13 cellular contexts compared by ENCODE assay signal in the genomic region with DNA sequence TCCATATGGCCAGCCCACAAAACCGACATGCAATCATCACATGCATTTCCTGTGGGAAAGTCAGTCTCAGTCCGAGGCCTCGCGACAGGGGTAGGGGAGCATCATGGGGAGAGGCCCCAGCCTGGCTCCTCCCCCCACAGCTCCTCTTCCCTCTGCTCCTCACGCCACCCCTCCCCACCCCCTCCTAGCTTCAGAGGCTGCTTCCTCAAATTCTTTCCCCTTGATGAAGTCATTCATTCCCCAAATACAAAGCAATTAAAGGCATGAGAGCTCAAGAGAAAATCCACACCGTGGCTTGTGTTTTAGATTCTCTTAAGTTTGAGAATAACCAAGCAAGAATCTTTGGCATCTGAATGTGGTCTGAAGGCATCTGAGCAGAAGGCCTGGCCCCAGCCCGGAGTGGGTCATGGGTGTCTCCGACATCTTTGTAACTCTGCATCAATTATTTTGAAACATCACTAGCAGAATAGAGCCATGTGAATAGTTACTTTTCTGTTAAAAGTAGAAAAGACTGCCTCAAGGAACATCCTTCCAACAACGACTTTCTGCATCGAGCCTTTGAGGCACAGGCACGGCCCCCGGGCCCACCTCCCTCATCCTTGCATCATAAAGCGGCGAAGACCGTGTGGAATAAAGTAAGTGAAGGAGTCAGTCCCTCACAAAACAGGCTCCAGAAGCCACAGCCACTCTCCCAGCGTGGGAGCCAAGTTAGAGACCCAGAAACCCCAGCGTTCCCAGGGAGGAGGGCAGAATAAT.
DNase-seq lines count a peak whose midpoint lies in the region; TF ChIP-seq lines count a peak whose summit lies in the region.
"Had no signal": no experiment of that assay in that cellular context is flagged by ENCODE, and none has a peak within 500 bp of the region (broad histone marks: within the 10 kb centered on the region; RNA-seq: fewer than 3 reads in every experiment).

No MANE protein-coding gene starts in this region.

- no peak for TF ChIP-seq CTCF in mammary epithelial cell (conservative IDR thresholded peaks at IDR 0.05 in 1 of 2, IDR thresholded peaks at IDR 0.05 in 1 of 2; ENCODE audit: extremely low read depth in 1 of 2, insufficient read depth in 1 of 2, low read depth in 1 of 2, low read length in 2 of 2)

- no peaks in the 10 kb centered on the region for H3K36me3 ChIP-seq in ectodermal cell (ENCODE audit: control insufficient read depth, insufficient read depth, low read length)
- no peaks in the 10 kb centered on the region for H3K36me3 ChIP-seq in mammary epithelial cell (ENCODE audit: insufficient read depth, low read length)

- CTCF ChIA-PET in mammary epithelial cell (lab: Charles Lee; ENCODE audit: low non-redundant PET): no interaction called here

- H3K4me2 ChIP-seq in mammary epithelial cell (ENCODE audit: insufficient read depth, low read depth, low read length): no peak overlapping the region

- no peak overlapping the region for H3K9ac ChIP-seq in mammary epithelial cell (ENCODE audit: insufficient read depth, low read length)

- H3K79me2 ChIP-seq in mammary epithelial cell (ENCODE audit: insufficient read depth, low read length): no peaks in the 10 kb centered on the region

- H4K20me1 ChIP-seq in mammary epithelial cell (ENCODE audit: insufficient read depth, low read length): no peaks in the 10 kb centered on the region

- no peak overlapping the region for H3K4me3 ChIP-seq in ectodermal cell (ENCODE audit: insufficient read depth, low read depth, low read length)
- H3K4me3 ChIP-seq in mammary epithelial cell (replicated peaks in 1 of 3; ENCODE audit: insufficient read depth in 1 of 3, low read depth in 2 of 3, low read length in 3 of 3): no peak overlapping the region

- H3K27ac ChIP-seq in ectodermal cell (ENCODE audit: insufficient read depth, low read depth, low read length, poor library complexity, severe bottlenecking) (peak overlapping the region; percentile 63), mammary epithelial cell (ENCODE audit: insufficient read depth, low read depth, low read length) (no peak overlapping the region)
- H3K27ac ChIP-seq: C4-2B had no signal

- in situ Hi-C loops in mammary epithelial cell (cut with MboI; ENCODE audit: low sequenced_read_pairs in 2 of 2): no loop called here

- H3K27me3 ChIP-seq in ectodermal cell (ENCODE audit: control insufficient read depth, insufficient read depth, low read length, poor library complexity, severe bottlenecking) (no peaks in the 10 kb centered on the region), mammary epithelial cell (ENCODE audit: insufficient read depth, low read length) (no peaks in the 10 kb centered on the region)

- dilution Hi-C loops in mammary epithelial cell (cut with HindIII; ENCODE audit: low sequenced_read_pairs): no loop called here

- intact Hi-C loops in mammary epithelial cell (cut with micrococcal nuclease): no loop called here

- no peak for TF ChIP-seq POLR2A in erythroblast (IDR thresholded peaks at IDR 0.05; ENCODE audit: low read length)

- WGBS in ectodermal cell, 2 experiments: 63 to 72% methylated on average over 17 of the region's 17 CpGs
- whole genome bisulfite sequencing in mammary epithelial cell (ENCODE audit: low coverage, missing lambda C conversion rate): 64% methylated on average over 13 of the region's 17 CpGs

- no TSS peak for BruUV-seq in mammary epithelial cell (replicated peaks; lab: Mats Ljungman, UMichigan)

- H3K4me1 ChIP-seq in ectodermal cell (ENCODE audit: control insufficient read depth, insufficient read depth, low read length): peaks cover 26% of the 10 kb centered on the region
- H3K4me1 ChIP-seq in mammary epithelial cell (ENCODE audit: insufficient read depth, low read length): no peaks in the 10 kb centered on the region

- H2AFZ ChIP-seq in mammary epithelial cell (ENCODE audit: low read depth, low read length): no peak overlapping the region

- DNase-seq in AG08396 (ENCODE audit: low spot score): peak; percentile 90
- peak; percentile 80 for DNase-seq in LHCN-M2 (ENCODE audit: low read depth)
- peak; percentile 96 for DNase-seq in myocyte (ENCODE audit: low read depth)
- no peak for DNase-seq in globus pallidus (ENCODE audit: low spot score)
- DNase-seq in erythroblast (lab: John Stamatoyannopoulos, UW): no peak
- no peak for DNase-seq in mammary epithelial cell
- DNase-seq in activated naive CD4-positive, alpha-beta T cell treated with anti-CD3 and anti-CD28 coated beads, Interleukin-2, amount 50 U/mL, for 16 hours: no peak
- DNase-seq: activated T-cell treated with anti-CD3 and anti-CD28 coated beads, Interleukin-2, amount 50 U/mL, for 1 hour; dermis blood vessel endothelial cell; left colon; T-helper 1 cell had no signal

- H3K9me3 ChIP-seq in ectodermal cell (ENCODE audit: control insufficient read depth, low read length) (no peaks in the 10 kb centered on the region), mammary epithelial cell (replicated peaks; ENCODE audit: insufficient read depth, low read length) (peaks cover 33% of the 10 kb centered on the region)

Comparison
In these comparisons a context has a peak if more than half of its experiments do, and no peak if none do; other contexts are left out.
1. DNase-seq: peak in AG08396 (single experiment), LHCN-M2 (single experiment) and myocyte (single experiment); none in globus pallidus (single experiment), erythroblast (0 of 2), mammary epithelial cell (single experiment) and activated naive CD4-positive, alpha-beta T cell treated with anti-CD3 and anti-CD28 coated beads, Interleukin-2, amount 50 U/mL, for 16 hours (single experiment).